In genomic region chr1:40039757-40040510, GRCh38 we compare ENCODE assay signal across 8 cellular contexts. TPM values are rescaled to one million over a fixed set of nuclear protein-coding genes. Genes with fewer than 3 reads are reported as not detected.
DNase-seq lines count a peak whose midpoint lies in the region; ATAC-seq and FAIRE-seq lines count a peak whose summit lies in the region.

No MANE protein-coding gene starts in this region.

- H3K36me3 ChIP-seq in CD4-positive, CD25-positive, alpha-beta regulatory T cell (ENCODE audit: control insufficient read depth, insufficient read depth, low read length): peaks cover 7% of the 10 kb centered on the region

- H3K4me3 ChIP-seq in CD4-positive, CD25-positive, alpha-beta regulatory T cell (ENCODE audit: low read depth, low read length): peak overlapping the region; percentile 83

- ATAC-seq in CD4-positive, CD25-positive, alpha-beta regulatory T cell (ENCODE audit: low read depth in 2 of 2): peak; percentile 21 to 29
- peak; percentile 70 for ATAC-seq in HG03432 (IDR thresholded peaks at IDR 0.05; ENCODE audit: unreplicated experiment)
- ATAC-seq in effector memory CD8-positive, alpha-beta T cell (replicated peaks): peak; percentile 38

- H3K9me3 ChIP-seq in CD4-positive, CD25-positive, alpha-beta regulatory T cell (ENCODE audit: control insufficient read depth in 2 of 2, low read length in 2 of 2): no peaks in the 10 kb centered on the region

- no peaks in the 10 kb centered on the region for H3K9me3 Mint-ChIP-seq in CD4-positive, CD25-positive, alpha-beta regulatory T cell
- no peaks in the 10 kb centered on the region for H3K9me3 Mint-ChIP-seq in effector memory CD8-positive, alpha-beta T cell

- peaks cover 74% of the 10 kb centered on the region for H3K4me1 ChIP-seq in CD4-positive, CD25-positive, alpha-beta regulatory T cell (ENCODE audit: control insufficient read depth, insufficient read depth, low read length, poor library complexity, severe bottlenecking)

- H3K27ac ChIP-seq in CD4-positive, CD25-positive, alpha-beta regulatory T cell (ENCODE audit: insufficient read depth, low read length, poor library complexity, severe bottlenecking): peak overlapping the region; percentile 92

- H3K27ac Mint-ChIP-seq in CD4-positive, CD25-positive, alpha-beta regulatory T cell: peak overlapping the region; percentile 95 to 99 (median 99)
- H3K27ac Mint-ChIP-seq in effector memory CD8-positive, alpha-beta T cell: peak overlapping the region; percentile 94

- H3K36me3 Mint-ChIP-seq in CD4-positive, CD25-positive, alpha-beta regulatory T cell: peaks cover 19% of the 10 kb centered on the region
- H3K36me3 Mint-ChIP-seq in effector memory CD8-positive, alpha-beta T cell (ENCODE audit: insufficient read depth): peaks cover 42% of the 10 kb centered on the region

- no peaks in the 10 kb centered on the region for H3K27me3 ChIP-seq in CD4-positive, CD25-positive, alpha-beta regulatory T cell (ENCODE audit: control insufficient read depth, insufficient read depth, low read length)

- peak overlapping the region; percentile 93 to 100 (median 96) for H3K4me3 Mint-ChIP-seq in CD4-positive, CD25-positive, alpha-beta regulatory T cell
- peak overlapping the region; percentile 90 to 96 for H3K4me3 Mint-ChIP-seq in effector memory CD8-positive, alpha-beta T cell

- DNase-seq in CD4-positive, CD25-positive, alpha-beta regulatory T cell: peak; percentile 64 to 97 (median 74)
- DNase-seq in GM19239 (ENCODE audit: insufficient read length, low spot score): peak; percentile 68
- DNase-seq in NCI-H82 treated with DMSO at 0.1 percent for 48 hours (lab: John Stamatoyannopoulos, UW; ENCODE audit: unreplicated experiment): peak; percentile 46
- DNase-seq in activated CD8-positive, alpha-beta memory T cell treated with anti-CD3 and anti-CD28 coated beads for 24 hours: peak; percentile 88
- DNase-seq in effector memory CD8-positive, alpha-beta T cell: peak; percentile 57 to 64 (median 57)
- DNase-seq in mesenteric fat pad (ENCODE audit: low spot score): peak; percentile 97
- peak; percentile 77 to 78 for DNase-seq in stimulated activated CD8-positive, alpha-beta memory T cell treated with anti-CD3 and anti-CD28 coated beads, Interleukin-2, amount 100 ng/mL, for 48 hours (ENCODE audit: low read depth in 2 of 2)

- peaks cover 29 to 76% (median 49%) of the 10 kb centered on the region in 4 donors for H3K4me1 Mint-ChIP-seq in CD4-positive, CD25-positive, alpha-beta regulatory T cell
- H3K4me1 Mint-ChIP-seq in effector memory CD8-positive, alpha-beta T cell (ENCODE audit: low read depth in 2 of 2): peaks cover 41 to 56% of the 10 kb centered on the region in 2 donors

- no peak for FAIRE-seq in GM19239 (lab: Jason Lieb, UNC)

- no peaks in the 10 kb centered on the region for H3K27me3 Mint-ChIP-seq in CD4-positive, CD25-positive, alpha-beta regulatory T cell
- no peaks in the 10 kb centered on the region for H3K27me3 Mint-ChIP-seq in effector memory CD8-positive, alpha-beta T cell

RNA-seq across cellular contexts. Expression of gene CAP1, which starts 0.6 kb away (rescaled TPM):
- total RNA-seq in CD4-positive, CD25-positive, alpha-beta regulatory T cell: 322 TPM
- polyA plus RNA-seq in CD4-positive, CD25-positive, alpha-beta regulatory T cell: 100 to 1,000 TPM; 608 to 806 (median 709) TPM
- 381 TPM for total RNA-seq in mesenteric fat pad

RNA-seq across cellular contexts. Expression of gene PPT1, which starts 57.1 kb away (rescaled TPM):
- total RNA-seq in CD4-positive, CD25-positive, alpha-beta regulatory T cell: 44.2 TPM
- 100 to 1,000 TPM; 173 to 219 (median 201) TPM for polyA plus RNA-seq in CD4-positive, CD25-positive, alpha-beta regulatory T cell
- 94.0 TPM for total RNA-seq in mesenteric fat pad

Comparison
In these comparisons a context has a peak if more than half of its experiments do, and no peak if none do; other contexts are left out.
1. Peak in every context shown above with its lines: DNase-seq, ATAC-seq, H3K4me3 ChIP-seq and H3K27ac ChIP-seq.
2. DNase-seq: peak in every context shown above with its lines; median percentile 97 in mesenteric fat pad; 88 in activated CD8-positive, alpha-beta memory T cell treated with anti-CD3 and anti-CD28 coated beads for 24 hours; 78 in stimulated activated CD8-positive, alpha-beta memory T cell treated with anti-CD3 and anti-CD28 coated beads, Interleukin-2, amount 100 ng/mL, for 48 hours; 74 in CD4-positive, CD25-positive, alpha-beta regulatory T cell; 68 in GM19239; 57 in effector memory CD8-positive, alpha-beta T cell; 46 in NCI-H82 treated with DMSO at 0.1 percent for 48 hours.